ENCODE assay signal across 20 cellular contexts in genomic region chr9:112283854-112284253, GRCh38.
"Had no signal": no experiment of that assay in that cellular context is flagged by ENCODE, and none has a peak within 500 bp of the region (broad histone marks: within the 10 kb centered on the region; RNA-seq: fewer than 3 reads in every experiment).

No MANE protein-coding gene starts in this region.

- H3K9me3 ChIP-seq: colonic mucosa, thoracic aorta had no signal

- H3K27me3 Mint-ChIP-seq: activated CD4-positive, alpha-beta memory T cell treated with anti-CD3 and anti-CD28 coated beads, Interleukin-2, amount 10 ng/mL, durations not matched to agents 7 days and 5 days; activated naive CD8-positive, alpha-beta T cell treated with anti-CD3 and anti-CD28 coated beads, Interleukin-2, amount 50 U/mL, for 24 hours; activated T-cell treated with anti-CD3 and anti-CD28 coated beads, Interleukin-2, amount 50 U/mL, for 24 hours; natural killer cell treated with Interleukin-12 subunit alpha and Interleukin-12 subunit beta and Interleukin-15 and Interleukin-18, amount 100 ng/mL, for 72 hours; stimulated activated memory B cell treated with anti-CD40 and anti-IgM and Interleukin-4, amounts not matched to agents 10 μg/mL and 1 μg/mL and 100 μg/mL, for 72 hours had no signal

- H3K4me3 ChIP-seq: colonic mucosa, lower lobe of right lung, spleen, thoracic aorta, upper lobe of left lung had no signal

- H3K36me3 ChIP-seq: colonic mucosa, lower lobe of right lung, thoracic aorta had no signal

- ATAC-seq: activated naive CD8-positive, alpha-beta T cell treated with anti-CD3 and anti-CD28 coated beads, Interleukin-2, amount 50 U/mL, for 24 hours; lower lobe of right lung; natural killer cell treated with Interleukin-12 subunit alpha and Interleukin-12 subunit beta and Interleukin-15 and Interleukin-18, amount 100 ng/mL, for 72 hours; stimulated activated memory B cell treated with anti-CD40 and anti-IgM and Interleukin-4, amounts not matched to agents 10 μg/mL and 1 μg/mL and 100 μg/mL, for 72 hours had no signal

- H3K4me3 Mint-ChIP-seq: activated CD4-positive, alpha-beta memory T cell treated with anti-CD3 and anti-CD28 coated beads, Interleukin-2, amount 10 ng/mL, durations not matched to agents 7 days and 5 days; activated naive CD8-positive, alpha-beta T cell treated with anti-CD3 and anti-CD28 coated beads, Interleukin-2, amount 50 U/mL, for 24 hours; activated T-cell treated with anti-CD3 and anti-CD28 coated beads, Interleukin-2, amount 50 U/mL, for 24 hours; natural killer cell treated with Interleukin-12 subunit alpha and Interleukin-12 subunit beta and Interleukin-15 and Interleukin-18, amount 100 ng/mL, for 72 hours; stimulated activated memory B cell treated with anti-CD40 and anti-IgM and Interleukin-4, amounts not matched to agents 10 μg/mL and 1 μg/mL and 100 μg/mL, for 72 hours had no signal

- H3K27ac ChIP-seq: brain microvascular endothelial cell, colonic mucosa, lower lobe of right lung, thoracic aorta, upper lobe of left lung had no signal

- H3K4me1 ChIP-seq: colonic mucosa, spleen had no signal

- H3K27ac Mint-ChIP-seq: activated CD4-positive, alpha-beta memory T cell treated with anti-CD3 and anti-CD28 coated beads, Interleukin-2, amount 10 ng/mL, durations not matched to agents 7 days and 5 days; activated T-cell treated with anti-CD3 and anti-CD28 coated beads, Interleukin-2, amount 50 U/mL, for 24 hours; activated T-helper 2 cell treated with anti-CD3 and anti-CD28 coated beads, Interferon-gamma antibody, Interleukin-2, Interleukin-4, amounts not matched to agents 10 μg/mL and 5 μg/mL and 100 μg/mL, durations not matched to agents 14 hours and 24 hours and 36 hours; natural killer cell treated with Interleukin-12 subunit alpha and Interleukin-12 subunit beta and Interleukin-15 and Interleukin-18, amount 100 ng/mL, for 72 hours; stimulated activated memory B cell treated with anti-CD40 and anti-IgM and Interleukin-4, amounts not matched to agents 10 μg/mL and 1 μg/mL and 100 μg/mL, for 72 hours had no signal

- DNase-seq: activated CD4-positive, alpha-beta memory T cell treated with anti-CD3 and anti-CD28 coated beads, Interleukin-2, amount 10 ng/mL, durations not matched to agents 7 days and 5 days; activated naive CD4-positive, alpha-beta T cell treated with Interleukin-2 at 50 U/mL for 16 hours; activated naive CD8-positive, alpha-beta T cell treated with anti-CD3 and anti-CD28 coated beads, Interleukin-2, amount 50 U/mL, for 24 hours; activated T-cell treated with anti-CD3 and anti-CD28 coated beads, Interleukin-2, amount 50 U/mL, for 24 hours; aorta; brain microvascular endothelial cell; central memory CD4-positive, alpha-beta T cell; colonic mucosa; foreskin melanocyte; glutamatergic neuron; hippocampal formation; islet precursor cell; lower lobe of right lung; spleen; stimulated activated CD4-positive, alpha-beta T cell treated with anti-CD3 and anti-CD28 coated beads, Interleukin-4, amount 100 ng/mL, for 4 hours; upper lobe of left lung had no signal

- H3K27me3 ChIP-seq: brain microvascular endothelial cell, colonic mucosa, spleen, upper lobe of left lung had no signal
